In the genomic region with DNA sequence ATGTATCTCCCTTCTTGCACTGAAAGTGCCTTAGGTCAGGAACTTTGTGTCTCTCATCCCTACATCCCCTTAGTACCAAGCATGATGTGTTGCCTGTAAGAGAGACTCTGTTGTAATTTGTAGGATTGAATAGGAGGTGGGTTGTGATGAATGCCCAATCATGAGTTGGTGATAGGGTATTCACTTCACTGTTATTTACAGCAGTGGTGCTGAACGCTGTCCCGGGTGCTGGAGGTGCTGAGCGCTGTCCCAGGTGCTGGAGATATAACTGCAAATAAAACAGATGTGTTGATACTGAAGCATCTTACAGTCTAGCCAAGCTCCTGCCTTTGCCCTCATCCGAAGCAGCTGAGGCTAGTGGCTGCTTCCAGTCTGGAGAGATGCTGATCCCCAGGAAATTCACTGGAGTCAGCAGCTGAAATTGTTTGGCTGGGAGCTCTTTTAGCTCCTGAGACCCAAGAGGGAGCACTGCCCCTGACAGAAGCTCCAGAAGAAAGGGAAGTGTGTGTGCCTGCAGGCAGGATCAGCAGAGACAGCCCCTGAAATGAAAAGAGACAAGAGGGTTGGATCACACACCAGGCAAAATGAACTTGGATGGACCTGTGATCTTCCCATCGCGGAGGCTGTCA, we compare ENCODE assay signal across 10 cellular contexts.
DNase-seq lines count a peak whose midpoint lies in the region; ATAC-seq and TF ChIP-seq lines count a peak whose summit lies in the region.
"Had no signal": no experiment of that assay in that cellular context is flagged by ENCODE, and none has a peak within 500 bp of the region (broad histone marks: within the 10 kb centered on the region; RNA-seq: fewer than 3 reads in every experiment).

No MANE protein-coding gene starts in this region.

- POLR2A ChIA-PET in SK-N-SH (lab: Yijun Ruan, JAX): no interaction called here

- intact Hi-C loops in CD14-positive monocyte (cut with micrococcal nuclease): no loop called here

- 48% methylated on average over 5 of the region's 6 CpGs for WGBS in SK-N-SH (ENCODE audit: low lambda C conversion rate)

- TF ChIP-seq EP300 in SK-N-SH (IDR thresholded peaks at IDR 0.05; ENCODE audit: borderline replicate concordance in 1 of 2, low read depth in 1 of 2, low read length in 1 of 2): no peak

- no peak overlapping the region for H3K4me3 ChIP-seq in SK-N-SH (ENCODE audit: low read depth in 2 of 2, low read length in 1 of 2)

- H2AFZ ChIP-seq in SK-N-SH (ENCODE audit: low read depth): no peak overlapping the region

- no peaks in the 10 kb centered on the region for H3K36me3 ChIP-seq in SK-N-SH (replicated peaks in 1 of 2; ENCODE audit: control insufficient read depth in 1 of 2, insufficient read depth in 2 of 2, low read length in 1 of 2)
- H3K36me3 ChIP-seq: neutrophil had no signal

- no peaks in the 10 kb centered on the region for H3K36me3 Mint-ChIP-seq in CD14-positive monocyte
- H3K36me3 Mint-ChIP-seq: brain had no signal

- H3K9me2 ChIP-seq in SK-N-SH: no peaks in the 10 kb centered on the region

- no peaks in the 10 kb centered on the region for H3K9me3 ChIP-seq in SK-N-SH
- H3K9me3 ChIP-seq: neutrophil had no signal

- no peak for TF ChIP-seq CTCF in SK-N-SH (IDR thresholded peaks at IDR 0.05)
- TF ChIP-seq CTCF in CD14-positive monocyte (IDR thresholded peaks at IDR 0.05): no peak

- no peak overlapping the region for H3K9ac ChIP-seq in SK-N-SH

- DNase-seq in A172 (ENCODE audit: low spot score) (peak; percentile 33), SK-N-SH (no peak), germinal center (ENCODE audit: low spot score) (peak; percentile 6), NCI-H1436 (lab: John Stamatoyannopoulos, UW) (no peak), NCI-H345 (lab: John Stamatoyannopoulos, UW) (no peak), NCI-H2196 (lab: John Stamatoyannopoulos, UW; ENCODE audit: unreplicated experiment) (no peak), CD14-positive monocyte (ENCODE audit: low spot score) (no peak)

- peaks cover 0 to 2% (median 1%) of the 10 kb centered on the region in 3 donors for H3K27me3 Mint-ChIP-seq in CD14-positive monocyte (ENCODE audit: low read depth in 3 of 3)

- no peaks in the 10 kb centered on the region for H3K4me1 ChIP-seq in SK-N-SH (ENCODE audit: control insufficient read depth in 1 of 2, insufficient read depth in 2 of 2, low read depth in 1 of 2, low read length in 1 of 2)

- CTCF ChIA-PET in SK-N-SH (lab: Yijun Ruan, JAX): interaction anchor here (1.1 kb wide), 1 partner anchor 33 kb away, joined by 3 read pairs; no protein-coding TSS in a partner anchor

- no peak overlapping the region for H3K27ac Mint-ChIP-seq in CD14-positive monocyte
- H3K27ac Mint-ChIP-seq: brain had no signal

- ATAC-seq in GM21619 (IDR thresholded peaks at IDR 0.05; ENCODE audit: unreplicated experiment): peak; percentile 57

- H3F3A ChIP-seq in SK-N-SH (replicated peaks; ENCODE audit: insufficient read depth): no peaks in the 10 kb centered on the region

- no peak overlapping the region for H3K27ac ChIP-seq in SK-N-SH (ENCODE audit: low read depth in 2 of 2, low read length in 1 of 2)
- H3K27ac ChIP-seq: neutrophil had no signal

- no peak for TF ChIP-seq RAD21 in SK-N-SH (IDR thresholded peaks at IDR 0.05; ENCODE audit: low read length)

- no peak overlapping the region for H3K4me3 Mint-ChIP-seq in CD14-positive monocyte
- H3K4me3 Mint-ChIP-seq: brain had no signal

- no peaks in the 10 kb centered on the region for H3K79me2 ChIP-seq in SK-N-SH (ENCODE audit: insufficient read depth)

- no peaks in the 10 kb centered on the region for H3K4me1 Mint-ChIP-seq in CD14-positive monocyte
- H3K4me1 Mint-ChIP-seq: brain had no signal

- no peaks in the 10 kb centered on the region for H4K20me1 ChIP-seq in SK-N-SH (ENCODE audit: insufficient read depth)

- H3K9me3 Mint-ChIP-seq in CD14-positive monocyte: peaks cover 0 to 7% (median 1%) of the 10 kb centered on the region in 7 donors

- H3K4me2 ChIP-seq in SK-N-SH: no peak overlapping the region

- no peaks in the 10 kb centered on the region for H3K27me3 ChIP-seq in SK-N-SH (ENCODE audit: insufficient read depth)
- H3K27me3 ChIP-seq: neutrophil had no signal

TF ChIP-seq in SK-N-SH, 30 proteins besides CTCF, POLR2A, EP300 and RAD21:
- TF ChIP-seq, protein P1, sequence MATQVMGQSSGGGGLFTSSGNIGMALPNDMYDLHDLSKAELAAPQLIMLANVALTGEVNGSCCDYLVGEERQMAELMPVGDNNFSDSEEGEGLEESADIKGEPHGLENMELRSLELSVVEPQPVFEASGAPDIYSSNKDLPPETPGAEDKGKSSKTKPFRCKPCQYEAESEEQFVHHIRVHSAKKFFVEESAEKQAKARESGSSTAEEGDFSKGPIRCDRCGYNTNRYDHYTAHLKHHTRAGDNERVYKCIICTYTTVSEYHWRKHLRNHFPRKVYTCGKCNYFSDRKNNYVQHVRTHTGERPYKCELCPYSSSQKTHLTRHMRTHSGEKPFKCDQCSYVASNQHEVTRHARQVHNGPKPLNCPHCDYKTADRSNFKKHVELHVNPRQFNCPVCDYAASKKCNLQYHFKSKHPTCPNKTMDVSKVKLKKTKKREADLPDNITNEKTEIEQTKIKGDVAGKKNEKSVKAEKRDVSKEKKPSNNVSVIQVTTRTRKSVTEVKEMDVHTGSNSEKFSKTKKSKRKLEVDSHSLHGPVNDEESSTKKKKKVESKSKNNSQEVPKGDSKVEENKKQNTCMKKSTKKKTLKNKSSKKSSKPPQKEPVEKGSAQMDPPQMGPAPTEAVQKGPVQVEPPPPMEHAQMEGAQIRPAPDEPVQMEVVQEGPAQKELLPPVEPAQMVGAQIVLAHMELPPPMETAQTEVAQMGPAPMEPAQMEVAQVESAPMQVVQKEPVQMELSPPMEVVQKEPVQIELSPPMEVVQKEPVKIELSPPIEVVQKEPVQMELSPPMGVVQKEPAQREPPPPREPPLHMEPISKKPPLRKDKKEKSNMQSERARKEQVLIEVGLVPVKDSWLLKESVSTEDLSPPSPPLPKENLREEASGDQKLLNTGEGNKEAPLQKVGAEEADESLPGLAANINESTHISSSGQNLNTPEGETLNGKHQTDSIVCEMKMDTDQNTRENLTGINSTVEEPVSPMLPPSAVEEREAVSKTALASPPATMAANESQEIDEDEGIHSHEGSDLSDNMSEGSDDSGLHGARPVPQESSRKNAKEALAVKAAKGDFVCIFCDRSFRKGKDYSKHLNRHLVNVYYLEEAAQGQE (IDR thresholded peaks at IDR 0.05; ENCODE audit: low read depth, low read length): peak; percentile 88
- no peak for TF ChIP-seq EZH2phosphoT487 (IDR thresholded peaks at IDR 0.05; ENCODE audit: borderline replicate concordance, low read depth)

Comparison
In these comparisons a context has a peak if more than half of its experiments do, and no peak if none do; other contexts are left out.
1. DNase-seq: peak in A172 (single experiment) and germinal center (single experiment); none in SK-N-SH (single experiment), NCI-H1436 (single experiment), NCI-H345 (single experiment), NCI-H2196 (single experiment) and CD14-positive monocyte (single experiment).